ENCODE assay signal across 21 cellular contexts in genomic region chr1:29635501-29636263, GRCh38.
"Had no signal": no experiment of that assay in that cellular context is flagged by ENCODE, and none has a peak within 500 bp of the region (broad histone marks: within the 10 kb centered on the region; RNA-seq: fewer than 3 reads in every experiment).

No MANE protein-coding gene starts in this region.

- H3K9me3 Mint-ChIP-seq: activated naive CD4-positive, alpha-beta T cell treated with anti-CD3 and anti-CD28 coated beads, Interleukin-2, amount 50 U/mL, for 24 hours; activated T-helper 1 cell treated with anti-CD3 and anti-CD28 coated beads, Interleukin-12 subunit alpha, Interleukin-12 subunit beta, Interleukin-2, Interleukin-4 antibody, amounts not matched to agents 30 ng/mL and 10 ng/mL and 1 ng/mL, durations not matched to agents 14 hours and 24 hours and 36 hours had no signal

- H3K36me3 Mint-ChIP-seq: activated naive CD4-positive, alpha-beta T cell treated with anti-CD3 and anti-CD28 coated beads, Interleukin-2, amount 50 U/mL, for 24 hours; brain had no signal

- H3K4me1 ChIP-seq: prostate gland, right atrium auricular region, upper lobe of left lung had no signal

- H3K4me3 ChIP-seq: esophagus muscularis mucosa, prostate gland, right atrium auricular region, spleen, thoracic aorta, upper lobe of left lung had no signal

- H3K4me1 Mint-ChIP-seq: activated naive CD4-positive, alpha-beta T cell treated with anti-CD3 and anti-CD28 coated beads, Interleukin-2, amount 50 U/mL, for 24 hours had no signal

- DNase-seq: activated CD4-positive, alpha-beta T cell treated with anti-CD3 and anti-CD28 coated beads, Interleukin-2, amount 50 U/mL, for 1 hour; activated CD4-positive, CD25-positive, alpha-beta regulatory T cell treated with anti-CD3 and anti-CD28 coated beads, Interleukin-2, amount 50 U/mL, for 72 hours; activated gamma-delta T cell treated with Interleukin-2 at 50 U/mL for 16 hours; anterior cingulate cortex; caudate nucleus; dermis blood vessel endothelial cell; effector memory CD4-positive, alpha-beta T cell; hypothalamus; spleen; stimulated activated CD4-positive, alpha-beta T cell treated with anti-CD3 and anti-CD28 coated beads, Interleukin-4, amount 100 ng/mL, for 1 hour; stimulated activated naive CD4-positive, alpha-beta T cell treated with Interleukin-2 at 50 U/mL for 16 hours; T-helper 1 cell; upper lobe of left lung; WERI-Rb-1 had no signal

- H3K36me3 ChIP-seq: esophagus muscularis mucosa, prostate gland, right atrium auricular region, spleen, thoracic aorta, upper lobe of left lung, WERI-Rb-1 had no signal

- H3K27ac ChIP-seq: esophagus muscularis mucosa, prostate gland, right atrium auricular region, spleen, thoracic aorta, upper lobe of left lung, WERI-Rb-1 had no signal

- H3K27ac Mint-ChIP-seq: activated naive CD4-positive, alpha-beta T cell treated with anti-CD3 and anti-CD28 coated beads, Interleukin-2, amount 50 U/mL, for 24 hours; activated T-helper 1 cell treated with anti-CD3 and anti-CD28 coated beads, Interleukin-12 subunit alpha, Interleukin-12 subunit beta, Interleukin-2, Interleukin-4 antibody, amounts not matched to agents 30 ng/mL and 10 ng/mL and 1 ng/mL, durations not matched to agents 14 hours and 24 hours and 36 hours had no signal

- H3K27me3 ChIP-seq: right atrium auricular region, upper lobe of left lung had no signal

- H3K9me3 ChIP-seq: esophagus muscularis mucosa, prostate gland, right atrium auricular region, spleen, thoracic aorta, upper lobe of left lung had no signal

- H3K4me3 Mint-ChIP-seq: activated naive CD4-positive, alpha-beta T cell treated with anti-CD3 and anti-CD28 coated beads, Interleukin-2, amount 50 U/mL, for 24 hours; activated T-helper 1 cell treated with anti-CD3 and anti-CD28 coated beads, Interleukin-12 subunit alpha, Interleukin-12 subunit beta, Interleukin-2, Interleukin-4 antibody, amounts not matched to agents 30 ng/mL and 10 ng/mL and 1 ng/mL, durations not matched to agents 14 hours and 24 hours and 36 hours; brain had no signal
